Comparison of ENCODE assay signal across 8 cellular contexts in genomic region chr19:34475026-34475974, GRCh38. TPM values are rescaled to one million over a fixed set of nuclear protein-coding genes. Genes with fewer than 3 reads are reported as not detected.
DNase-seq lines count a peak whose midpoint lies in the region; ATAC-seq and TF ChIP-seq lines count a peak whose summit lies in the region.

No MANE protein-coding gene starts in this region.

- 89 to 91% methylated on average over 8 to 9 of the region's 9 CpGs for WGBS in endodermal cell (ENCODE audit: insufficient coverage in 1 of 2, insufficient read length in 1 of 2), 2 experiments

- H3K4me1 ChIP-seq in BLaER1 treated with 17β-estradiol and CSF1 and Interleukin-3, amounts not matched to agents 10 nM and 100 nM, result peaks cover 0 to 47% (median 20%) of the 10 kb centered on the region in 10 experiments; a peak in 11 of 20 replicates
- H3K4me1 ChIP-seq in endodermal cell (ENCODE audit: control insufficient read depth, insufficient read depth, low read length), result no peaks in the 10 kb centered on the region

- peak; percentile 37 for DNase-seq in Jurkat, Clone E6-1 (ENCODE audit: low read depth, low spot score)
- DNase-seq in astrocyte of the cerebellum (ENCODE audit: low read depth) (peak; percentile 44), myocyte (ENCODE audit: low read depth) (peak; percentile 60), endodermal cell (no peak), DMS114 treated with DMSO at 0.1 percent for 48 hours (lab: John Stamatoyannopoulos, UW; ENCODE audit: unreplicated experiment) (no peak)

- H3K27ac Mint-ChIP-seq in endodermal cell, result no peak overlapping the region

- ATAC-seq in HG03520 (IDR thresholded peaks at IDR 0.05; ENCODE audit: unreplicated experiment) (no peak), GM21737 (IDR thresholded peaks at IDR 0.05; ENCODE audit: unreplicated experiment) (no peak)

- peaks cover 0 to 18% (median 2%) of the 10 kb centered on the region in 11 experiments; a peak in 9 of 22 replicates for H4K20me1 ChIP-seq in BLaER1 treated with 17β-estradiol and CSF1 and Interleukin-3, amounts not matched to agents 10 nM and 100 nM

- no peak overlapping the region; a peak in 1 of 20 replicates for H3K4me3 ChIP-seq in BLaER1 treated with 17β-estradiol and CSF1 and Interleukin-3, amounts not matched to agents 10 nM and 100 nM
- H3K4me3 ChIP-seq in Jurkat, Clone E6-1 (ENCODE audit: low read length), result no peak overlapping the region
- H3K4me3 ChIP-seq in astrocyte of the cerebellum (ENCODE audit: low read depth, low read length) (no peak overlapping the region), endodermal cell (ENCODE audit: low read length) (no peak overlapping the region)

- H3K4me2 ChIP-seq in BLaER1 treated with 17β-estradiol and CSF1 and Interleukin-3, amounts not matched to agents 10 nM and 100 nM, result peak overlapping the region in 5 of 11 experiments; percentile 53 to 93 (median 85); a peak in 10 of 22 replicates

- in situ Hi-C loops in astrocyte of the cerebellum (cut with HindIII; ENCODE audit: low sequenced_read_pairs), result no loop called here

- peak overlapping the region in 7 of 11 experiments; percentile 1 to 69 (median 42); a peak in 8 of 22 replicates for H3K9ac ChIP-seq in BLaER1 treated with 17β-estradiol and CSF1 and Interleukin-3, amounts not matched to agents 10 nM and 100 nM
- H3K9ac ChIP-seq in endodermal cell (ENCODE audit: extremely low read depth, low read length, poor library complexity, severe bottlenecking), result no peak overlapping the region

- H3K27me3 ChIP-seq in BLaER1 treated with 17β-estradiol and CSF1 and Interleukin-3, amounts not matched to agents 10 nM and 100 nM, result no peaks in the 10 kb centered on the region
- H3K27me3 ChIP-seq in endodermal cell (ENCODE audit: control insufficient read depth, insufficient read depth, low read length, poor library complexity, severe bottlenecking), result no peaks in the 10 kb centered on the region

- peaks cover 30% of the 10 kb centered on the region for H3K36me3 Mint-ChIP-seq in endodermal cell (ENCODE audit: low read depth)

- H3K4me1 Mint-ChIP-seq in endodermal cell, result peaks cover 14% of the 10 kb centered on the region

- peaks cover 7% of the 10 kb centered on the region for H3K27me3 Mint-ChIP-seq in endodermal cell (ENCODE audit: insufficient read depth)

- TF ChIP-seq CTCF in astrocyte of the cerebellum (IDR thresholded peaks at IDR 0.05; ENCODE audit: low read depth, low read length, missing control alignments) (no peak), endodermal cell (conservative IDR thresholded peaks at IDR 0.05) (no peak)

- H3K9me3 ChIP-seq in BLaER1 treated with 17β-estradiol and CSF1 and Interleukin-3, amounts not matched to agents 10 nM and 100 nM (replicated peaks in 1 of 11), result peaks cover 0 to 2% (median 0%) of the 10 kb centered on the region in 11 experiments; a peak in 4 of 22 replicates
- H3K9me3 ChIP-seq in endodermal cell (ENCODE audit: control insufficient read depth, low read length), result peaks cover 3% of the 10 kb centered on the region

- H3K27ac ChIP-seq in BLaER1 treated with 17β-estradiol and CSF1 and Interleukin-3, amounts not matched to agents 10 nM and 100 nM, result peak overlapping the region in 7 of 11 experiments; percentile 1 to 83 (median 61); a peak in 12 of 22 replicates
- no peak overlapping the region for H3K27ac ChIP-seq in endodermal cell (ENCODE audit: low read depth, low read length)

- H3K9me3 Mint-ChIP-seq in endodermal cell, result peaks cover 7% of the 10 kb centered on the region

- peaks cover 31 to 44% (median 39%) of the 10 kb centered on the region in 11 experiments for H3K36me3 ChIP-seq in BLaER1 treated with 17β-estradiol and CSF1 and Interleukin-3, amounts not matched to agents 10 nM and 100 nM
- H3K36me3 ChIP-seq in endodermal cell (ENCODE audit: control insufficient read depth, insufficient read depth, low read length), result peaks cover 41% of the 10 kb centered on the region

- H3K4me3 Mint-ChIP-seq in endodermal cell, result no peak overlapping the region

RNA-seq across cellular contexts. Expression of gene WTIP, which starts 6.3 kb away (rescaled TPM):
- 0.12 TPM for polyA plus RNA-seq in Jurkat, Clone E6-1 (2012; ENCODE audit: insufficient read depth, insufficient read length)
- total RNA-seq in myocyte (22.1 and 32.3 TPM in 2 replicates), endodermal cell (10 to 100 TPM; 45.4 to 48.6 TPM)
- 45.6 TPM for polyA plus RNA-seq in myocyte (2012)
- polyA plus RNA-seq in endodermal cell (2013, experiment 1 of 2), result 18.9 TPM
- 21.1 TPM for polyA plus RNA-seq in endodermal cell (2013, experiment 2 of 2)

RNA-seq across cellular contexts. Expression of gene UBA2, which starts 47.1 kb away (rescaled TPM):
- 207 TPM for polyA plus RNA-seq in Jurkat, Clone E6-1 (2012; ENCODE audit: insufficient read depth, insufficient read length)
- total RNA-seq in myocyte, result 91.5 and 102 TPM in 2 replicates
- 54.7 TPM for polyA plus RNA-seq in myocyte (2012)
- 100 to 1,000 TPM; 147 to 160 TPM for total RNA-seq in endodermal cell
- polyA plus RNA-seq in endodermal cell (2013, experiment 1 of 2), result 289 TPM
- polyA plus RNA-seq in endodermal cell (2013, experiment 2 of 2), result 277 TPM

Comparison
In these comparisons a context has a peak if more than half of its experiments do, and no peak if none do; other contexts are left out.
1. DNase-seq: peak in Jurkat, Clone E6-1 (single experiment), astrocyte of the cerebellum (single experiment) and myocyte (single experiment); none in endodermal cell (single experiment) and DMS114 treated with DMSO at 0.1 percent for 48 hours (single experiment).